Comparison of ENCODE assay signal across 8 cellular contexts in genomic region chr12:116276433-116277216, GRCh38. TPM values are rescaled to one million over a fixed set of nuclear protein-coding genes. Genes with fewer than 3 reads are reported as not detected.
DNase-seq lines count a peak whose midpoint lies in the region; ATAC-seq, FAIRE-seq and TF ChIP-seq lines count a peak whose summit lies in the region.

No MANE protein-coding gene starts in this region.

- peak overlapping the region; percentile 90 for H3K4me3 ChIP-seq in fibroblast of pulmonary artery (replicated peaks; ENCODE audit: low read depth, low read length)

- H3K27ac ChIP-seq in CD4-positive, alpha-beta T cell (ENCODE audit: low read depth, low read length): no peak overlapping the region

- peak; percentile 55 for ATAC-seq in CD4-positive, alpha-beta T cell (ENCODE audit: poor library complexity)
- peak; percentile 41 for ATAC-seq in GM21367 (IDR thresholded peaks at IDR 0.05; ENCODE audit: unreplicated experiment)
- ATAC-seq in natural killer cell: peak; percentile 49 to 63 (median 51)

- H3K27me3 ChIP-seq in CD4-positive, alpha-beta T cell (ENCODE audit: control insufficient read depth, insufficient read depth, low read length): no peaks in the 10 kb centered on the region

- H3K27me3 Mint-ChIP-seq in CD4-positive, alpha-beta T cell: no peaks in the 10 kb centered on the region
- no peaks in the 10 kb centered on the region for H3K27me3 Mint-ChIP-seq in natural killer cell (ENCODE audit: low read depth in 2 of 2)

- no peak for TF ChIP-seq CTCF in CD4-positive, alpha-beta T cell (IDR thresholded peaks at IDR 0.05)
- TF ChIP-seq CTCF in fibroblast of pulmonary artery (IDR thresholded peaks at IDR 0.05; ENCODE audit: low read length, missing control alignments): peak; percentile 24
- no peak for TF ChIP-seq CTCF in natural killer cell (IDR thresholded peaks at IDR 0.05)

- peak; percentile 56 to 75 (median 61) for DNase-seq in CD4-positive, alpha-beta T cell
- peak in 45 of 76 experiments; percentile 12 to 65 (median 37) for DNase-seq in HUDEP-2 (lab: John Stamatoyannopoulos, UW; ENCODE audit: unreplicated experiment in 76 of 76)
- peak; percentile 13 for DNase-seq in RCC 7860 (ENCODE audit: low spot score)
- DNase-seq in activated T-helper 9 cell treated with anti-CD3 and anti-CD28 coated beads, Interleukin-2, amount 50 U/mL, for 16 hours (ENCODE audit: low read depth): peak; percentile 47
- DNase-seq in fibroblast of pulmonary artery (ENCODE audit: low read depth): peak; percentile 67
- DNase-seq in natural killer cell: peak; percentile 65
- DNase-seq in stromal cell of bone marrow (ENCODE audit: low read depth): peak; percentile 55

- FAIRE-seq in RCC 7860 (lab: Jason Lieb, UNC): no peak

- intact Hi-C loops in CD4-positive, alpha-beta T cell (cut with DNase I, micrococcal nuclease): loop anchor here (2.0 to 10.0 kb wide), 7 partner anchors 14 to 461 kb away; partner anchors contain the start of genes RNFT2 (in 1 of the 2) and SPRING1 (in 1 of the 2)
- intact Hi-C loops in natural killer cell (cut with micrococcal nuclease): loop anchor here (2.0 to 5.0 kb wide), 3 partner anchors 39 to 209 kb away; no protein-coding TSS in a partner anchor

- CTCF ChIA-PET in CD4-positive, alpha-beta T cell (lab: Charles Lee): interaction anchor here (0.6 to 1.4 kb wide), 6 partner anchors 9 to 267 kb away, joined by 3 to 8 read pairs (median 6); no protein-coding TSS in a partner anchor

- H3K4me1 Mint-ChIP-seq in CD4-positive, alpha-beta T cell (ENCODE audit: low read depth): peaks cover 41% of the 10 kb centered on the region
- H3K4me1 Mint-ChIP-seq in natural killer cell: peaks cover 40 to 41% of the 10 kb centered on the region in 2 donors

- H3K27ac Mint-ChIP-seq in CD4-positive, alpha-beta T cell: peak overlapping the region; percentile 94
- peak overlapping the region; percentile 88 to 93 for H3K27ac Mint-ChIP-seq in natural killer cell

- POLR2A ChIA-PET in CD4-positive, alpha-beta T cell (lab: Charles Lee): interaction anchor here (0.5 to 1.5 kb wide), 17 partner anchors 10 to 786 kb away, joined by 3 to 12 read pairs (median 4); partner anchors contain the start of gene MAP1LC3B2

- no peaks in the 10 kb centered on the region for H3K9me3 Mint-ChIP-seq in CD4-positive, alpha-beta T cell
- no peaks in the 10 kb centered on the region for H3K9me3 Mint-ChIP-seq in natural killer cell

- peak overlapping the region; percentile 92 for H3K4me3 Mint-ChIP-seq in CD4-positive, alpha-beta T cell
- peak overlapping the region; percentile 96 for H3K4me3 Mint-ChIP-seq in natural killer cell

- no peaks in the 10 kb centered on the region for H3K9me3 ChIP-seq in CD4-positive, alpha-beta T cell (ENCODE audit: control insufficient read depth, low read length)

- H3K36me3 Mint-ChIP-seq in CD4-positive, alpha-beta T cell (ENCODE audit: low read depth): peaks cover 16% of the 10 kb centered on the region
- peaks cover 8% of the 10 kb centered on the region for H3K36me3 Mint-ChIP-seq in natural killer cell

RNA-seq across cellular contexts. Expression of gene MED13L, which starts 0.9 kb away (rescaled TPM):
- total RNA-seq in CD4-positive, alpha-beta T cell: 100 to 1,000 TPM; 203 to 208 TPM
- 100 to 1,000 TPM; 237 to 316 (median 240) TPM for total RNA-seq in natural killer cell

Comparison
In these comparisons a context has a peak if more than half of its experiments do, and no peak if none do; other contexts are left out.
1. DNase-seq: peak in every context shown above with its lines; median percentile 67 in fibroblast of pulmonary artery; 65 in natural killer cell; 61 in CD4-positive, alpha-beta T cell; 55 in stromal cell of bone marrow; 47 in activated T-helper 9 cell treated with anti-CD3 and anti-CD28 coated beads, Interleukin-2, amount 50 U/mL, for 16 hours; 37 in HUDEP-2; 13 in RCC 7860.